In genomic region chr12:121963341-121964018, GRCh38 we compare ENCODE assay signal across 25 cellular contexts. TPM values are rescaled to one million over a fixed set of nuclear protein-coding genes. Genes with fewer than 3 reads are reported as not detected.
DNase-seq lines count a peak whose midpoint lies in the region; ATAC-seq and TF ChIP-seq lines count a peak whose summit lies in the region.
"Had no signal": no experiment of that assay in that cellular context is flagged by ENCODE, and none has a peak within 500 bp of the region (broad histone marks: within the 10 kb centered on the region; RNA-seq: fewer than 3 reads in every experiment).

No MANE protein-coding gene starts in this region.

- peak overlapping the region; percentile 73 for H2BK12ac ChIP-seq in neuronal stem cell (ENCODE audit: low read length)

- no peak overlapping the region for H4K8ac ChIP-seq in neuronal stem cell (ENCODE audit: low read depth, low read length)

- no peak overlapping the region for H2BK5ac ChIP-seq in neuronal stem cell (ENCODE audit: low read length)

- no peaks in the 10 kb centered on the region for H3K9me3 Mint-ChIP-seq in endodermal cell
- H3K9me3 Mint-ChIP-seq: CD4-positive, alpha-beta memory T cell had no signal

- no peaks in the 10 kb centered on the region for H3F3A ChIP-seq in PC-3 (ENCODE audit: low read length, unreplicated experiment)

- no peaks in the 10 kb centered on the region for H3K9me2 ChIP-seq in PC-3 (replicated peaks; ENCODE audit: low read length)

- H2AFZ ChIP-seq in PC-3 (ENCODE audit: low read length) (no peak overlapping the region), neuronal stem cell (ENCODE audit: low read length) (no peak overlapping the region)
- H2AFZ ChIP-seq: PC-9 had no signal

- H4K91ac ChIP-seq in neuronal stem cell (ENCODE audit: low read depth, low read length, poor library complexity): no peak overlapping the region

- H3K36me3 ChIP-seq in HEK293 (ENCODE audit: control insufficient read depth in 2 of 2, insufficient read depth in 1 of 2, low read length in 2 of 2): peaks cover 0 to 9% of the 10 kb centered on the region in 2 experiments; a peak in 1 of 3 replicates
- H3K36me3 ChIP-seq in PC-3 (ENCODE audit: low read depth, low read length): no peaks in the 10 kb centered on the region; the same call in 1 of the 2 replicates
- H3K36me3 ChIP-seq in endodermal cell (ENCODE audit: control insufficient read depth, insufficient read depth, low read length): peaks cover 9% of the 10 kb centered on the region
- no peaks in the 10 kb centered on the region for H3K36me3 ChIP-seq in neuronal stem cell (replicated peaks in 1 of 2; ENCODE audit: control insufficient read depth in 2 of 2, insufficient read depth in 2 of 2, low read length in 2 of 2)

- peak overlapping the region; percentile 73 for H3K23ac ChIP-seq in neuronal stem cell (ENCODE audit: low read depth, low read length, poor library complexity)

- no TSS peak for BruUV-seq in PC-3 (replicated peaks; lab: Mats Ljungman, UMichigan)

- no peaks in the 10 kb centered on the region for H3K9me3 ChIP-seq in HEK293 (ENCODE audit: control insufficient read depth, insufficient read depth, low read depth, low read length)
- H3K9me3 ChIP-seq in PC-3 (ENCODE audit: low read length): no peaks in the 10 kb centered on the region
- H3K9me3 ChIP-seq in endodermal cell (ENCODE audit: control insufficient read depth, low read length): no peaks in the 10 kb centered on the region
- H3K9me3 ChIP-seq in neuronal stem cell (replicated peaks in 1 of 2; ENCODE audit: control insufficient read depth in 2 of 2, insufficient read depth in 1 of 2, low read depth in 1 of 2, low read length in 2 of 2): no peaks in the 10 kb centered on the region
- H3K9me3 ChIP-seq: A549; BLaER1 treated with 17β-estradiol and CSF1 and Interleukin-3, amounts not matched to agents 10 nM and 100 nM had no signal

- H3K4me1 Mint-ChIP-seq in endodermal cell: peaks cover 3% of the 10 kb centered on the region
- H3K4me1 Mint-ChIP-seq: CD4-positive, alpha-beta memory T cell had no signal

- intact Hi-C loops in PC-3 (cut with micrococcal nuclease): no loop called here

- no peak overlapping the region for H2BK120ac ChIP-seq in neuronal stem cell (ENCODE audit: low read depth, low read length)

- DNase-seq in PC-3 (no peak), endodermal cell (peak; percentile 45), neuronal stem cell (ENCODE audit: low spot score) (no peak), NK-92 (lab: John Stamatoyannopoulos, UW; ENCODE audit: unreplicated experiment) (no peak), activated T-cell treated with anti-CD3 and anti-CD28 coated beads for 4 hours (no peak)
- DNase-seq in stimulated activated CD4-positive, alpha-beta T cell treated with anti-CD3 and anti-CD28 coated beads, Interleukin-4, amount 100 ng/mL, for 4 hours: no peak
- DNase-seq: AML-193; CD4-positive, alpha-beta memory T cell; COR-L47; GOT3; HCEC 1CT; KBM-7; MM.1S; NCI-H2029; NCI-H446; NCI-H524 treated with DMSO at 0.1 percent for 48 hours; NCI-H774; NK-92 treated with Interleukin-12 subunit alpha and Interleukin-12 subunit beta, amount 100 ng/mL, for 24 hours; PC-9; SHP77 had no signal

- TF ChIP-seq CTCF in HEK293 (tag by site-specific recombination; IDR thresholded peaks at IDR 0.05): no peak
- no peak for TF ChIP-seq CTCF in PC-3 (conservative IDR thresholded peaks at IDR 0.05; ENCODE audit: low read depth, low read length)
- no peak for TF ChIP-seq CTCF in endodermal cell (conservative IDR thresholded peaks at IDR 0.05)

- no peak overlapping the region for H3K14ac ChIP-seq in neuronal stem cell (ENCODE audit: low read length)

- H3K4me3 Mint-ChIP-seq in endodermal cell: no peak overlapping the region
- H3K4me3 Mint-ChIP-seq: CD4-positive, alpha-beta memory T cell had no signal

- H3K4me1 ChIP-seq in HEK293 (ENCODE audit: control insufficient read depth, insufficient read depth, low read length) (no peaks in the 10 kb centered on the region), PC-3 (ENCODE audit: insufficient read depth, low read length) (peaks cover 19% of the 10 kb centered on the region), endodermal cell (ENCODE audit: control insufficient read depth, insufficient read depth, low read length) (no peaks in the 10 kb centered on the region), neuronal stem cell (ENCODE audit: control insufficient read depth in 2 of 2, insufficient read depth in 1 of 2, low read depth in 1 of 2, low read length in 2 of 2) (no peaks in the 10 kb centered on the region)

- 84 to 87% methylated on average over 6 to 15 of the region's 15 CpGs for WGBS in endodermal cell (ENCODE audit: insufficient coverage in 1 of 2, insufficient read length in 1 of 2), 2 experiments
- WGBS in neuronal stem cell (ENCODE audit: extremely low coverage in 2 of 2, insufficient read length in 2 of 2, insufficient replicate concordance in 1 of 2), 2 donors: no CpG with 5 or more reads among the region's 15 CpGs

- ATAC-seq in PC-3 (no peak), HG02884 (IDR thresholded peaks at IDR 0.05; ENCODE audit: unreplicated experiment) (no peak)
- ATAC-seq: GM12878 had no signal

- no peak overlapping the region for H3K4ac ChIP-seq in neuronal stem cell (ENCODE audit: low read length)

- no peak overlapping the region for H2BK15ac ChIP-seq in neuronal stem cell (ENCODE audit: low read length)

- CTCF ChIA-PET in HEK293 (lab: Yijun Ruan, JAX): interaction anchor here (0.7 to 1.3 kb wide), 3 partner anchors 10 to 151 kb away, joined by 3 read pairs; no protein-coding TSS in a partner anchor
- CTCF ChIA-PET in PC-3 (lab: Charles Lee): interaction anchor here (1.1 kb wide), 1 partner anchor 29 kb away, joined by 4 read pairs; no protein-coding TSS in a partner anchor

- peak overlapping the region; percentile 80 for H3K18ac ChIP-seq in neuronal stem cell (ENCODE audit: low read length)

- no peaks in the 10 kb centered on the region for H4K20me1 ChIP-seq in PC-3 (ENCODE audit: low read length)
- H4K20me1 ChIP-seq: BLaER1 treated with 17β-estradiol and CSF1 and Interleukin-3, amounts not matched to agents 10 nM and 100 nM had no signal

- no peak overlapping the region for H3K27ac Mint-ChIP-seq in endodermal cell

- no peaks in the 10 kb centered on the region for H3K79me2 ChIP-seq in PC-3 (ENCODE audit: low read length)

- no peaks in the 10 kb centered on the region for H3K79me1 ChIP-seq in neuronal stem cell (ENCODE audit: low read depth, low read length)

- H3K9ac ChIP-seq in PC-3 (ENCODE audit: low read length) (no peak overlapping the region), endodermal cell (ENCODE audit: extremely low read depth, low read length, poor library complexity, severe bottlenecking) (no peak overlapping the region), neuronal stem cell (ENCODE audit: low read depth, low read length, poor library complexity) (no peak overlapping the region)
- H3K9ac ChIP-seq: BLaER1 treated with 17β-estradiol and CSF1 and Interleukin-3, amounts not matched to agents 10 nM and 100 nM had no signal

- H3K4me2 ChIP-seq in PC-3 (ENCODE audit: low read length) (no peak overlapping the region), neuronal stem cell (ENCODE audit: insufficient read depth, low read length, poor library complexity, severe bottlenecking) (no peak overlapping the region)
- H3K4me2 ChIP-seq: A549, PC-9 had no signal

- H3K27me3 ChIP-seq in PC-3 (ENCODE audit: low read length) (no peaks in the 10 kb centered on the region), endodermal cell (ENCODE audit: control insufficient read depth, insufficient read depth, low read length, poor library complexity, severe bottlenecking) (no peaks in the 10 kb centered on the region), neuronal stem cell (ENCODE audit: control insufficient read depth in 3 of 3, insufficient read depth in 3 of 3, low read depth in 1 of 3, low read length in 3 of 3) (no peaks in the 10 kb centered on the region)

- no peak overlapping the region for H3K27ac ChIP-seq in HEK293 (ENCODE audit: extremely low read depth, low read depth, low read length)
- peak overlapping the region; percentile 89; the same call in 1 of the 2 replicates for H3K27ac ChIP-seq in PC-3 (ENCODE audit: low read length)
- no peak overlapping the region for H3K27ac ChIP-seq in endodermal cell (ENCODE audit: low read depth, low read length)
- no peak overlapping the region for H3K27ac ChIP-seq in neuronal stem cell (replicated peaks; ENCODE audit: low read length)
- H3K27ac ChIP-seq: A549; BLaER1 treated with 17β-estradiol and CSF1 and Interleukin-3, amounts not matched to agents 10 nM and 100 nM; PC-9 had no signal

- H3K4me3 ChIP-seq in HEK293 (ENCODE audit: low read depth, low read length): no peak overlapping the region
- no peak overlapping the region for H3K4me3 ChIP-seq in PC-3 (ENCODE audit: low read length)
- no peak overlapping the region for H3K4me3 ChIP-seq in endodermal cell (ENCODE audit: low read length)
- H3K4me3 ChIP-seq in neuronal stem cell (ENCODE audit: low read length in 2 of 2): no peak overlapping the region
- H3K4me3 ChIP-seq: A549; BLaER1 treated with 17β-estradiol and CSF1 and Interleukin-3, amounts not matched to agents 10 nM and 100 nM; GM12878; PC-9 had no signal

- peak overlapping the region; percentile 37 for H2AK5ac ChIP-seq in neuronal stem cell (ENCODE audit: low read depth, low read length)

- H3K27me3 Mint-ChIP-seq in endodermal cell (ENCODE audit: insufficient read depth): peaks cover 2% of the 10 kb centered on the region

- POLR2A ChIA-PET in HEK293 (lab: Yijun Ruan, JAX) (interaction anchor here (0.6 kb wide), 1 partner anchor 1067 kb away, joined by 4 read pairs; no protein-coding TSS in a partner anchor), PC-3 (lab: Charles Lee; ENCODE audit: unreplicated experiment) (no interaction called here)

- peaks cover 7% of the 10 kb centered on the region for H3K36me3 Mint-ChIP-seq in endodermal cell (ENCODE audit: low read depth)
- H3K36me3 Mint-ChIP-seq: CD4-positive, alpha-beta memory T cell had no signal

TF ChIP-seq in HEK293, 187 proteins besides CTCF, POLR2A, EP300 and RAD21:
- TF ChIP-seq BCL11B (tag by site-specific recombination; IDR thresholded peaks at IDR 0.05; ENCODE audit: low read depth) (0 out of 2 replicates have a peak, but pooled peaks have one; percentile 36), ZNF600 (tag by site-specific recombination; IDR thresholded peaks at IDR 0.05) (no peak)

RNA-seq across cellular contexts. Expression of gene CFAP251, which starts 45.1 kb away (rescaled TPM):
- 3.2 and 11.5 TPM in 2 replicates for total RNA-seq in PC-3 (2014; rRNA removed)
- total RNA-seq in endodermal cell: 10 to 100 TPM in 1 of 2 donors, 1 to 10 TPM in 1; 3.4 to 11.2 TPM
- 2.8 TPM for polyA plus RNA-seq in endodermal cell (2013, experiment 1 of 2)
- 2.8 TPM for polyA plus RNA-seq in endodermal cell (2013, experiment 2 of 2)
- 3.7 TPM for polyA plus RNA-seq in neuronal stem cell (2013, experiment 1 of 2)
- polyA plus RNA-seq in neuronal stem cell (2013, experiment 2 of 2): 3.2 TPM

RNA-seq across cellular contexts. Expression of gene BCL7A, which starts 58.2 kb away (rescaled TPM):
- 31.6 and 32.5 TPM in 2 replicates for total RNA-seq in PC-3 (2014; rRNA removed)
- total RNA-seq in endodermal cell: 10 to 100 TPM; 22.3 to 28.9 TPM
- 39.9 TPM for polyA plus RNA-seq in endodermal cell (2013, experiment 1 of 2)
- 39.2 TPM for polyA plus RNA-seq in endodermal cell (2013, experiment 2 of 2)
- polyA plus RNA-seq in neuronal stem cell (2013, experiment 1 of 2): 31.6 TPM
- polyA plus RNA-seq in neuronal stem cell (2013, experiment 2 of 2): 32.9 TPM
